Comparison of ENCODE assay signal across 24 cellular contexts in genomic region chr6:84489598-84489997, GRCh38.
"Had no signal": no experiment of that assay in that cellular context is flagged by ENCODE, and none has a peak within 500 bp of the region (broad histone marks: within the 10 kb centered on the region; RNA-seq: fewer than 3 reads in every experiment).

No MANE protein-coding gene starts in this region.

- H3K4me3 Mint-ChIP-seq: dendritic cell treated with granulocyte-macrophage colony-stimulating factor and Interleukin-4, amounts not matched to agents 40 ng/mL and 50 ng/mL, for 4 days; effector memory CD8-positive, alpha-beta T cell; endodermal cell had no signal

- H3K4me3 ChIP-seq: coronary artery, dorsolateral prefrontal cortex, esophagus muscularis mucosa, esophagus squamous epithelium, gastrocnemius medialis, gastroesophageal sphincter, heart left ventricle, heart right ventricle had no signal

- H3K36me3 ChIP-seq: esophagus muscularis mucosa, esophagus squamous epithelium, gastrocnemius medialis, gastroesophageal sphincter, heart left ventricle, heart right ventricle had no signal

- H3K9me3 ChIP-seq: esophagus muscularis mucosa, esophagus squamous epithelium, gastrocnemius medialis, gastroesophageal sphincter, heart right ventricle had no signal

- H3K27me3 ChIP-seq: dorsolateral prefrontal cortex, esophagus muscularis mucosa, esophagus squamous epithelium, foreskin keratinocyte, gastrocnemius medialis, gastroesophageal sphincter, heart left ventricle, heart right ventricle had no signal

- H3K4me1 ChIP-seq: esophagus muscularis mucosa, esophagus squamous epithelium, foreskin keratinocyte, gastrocnemius medialis, gastroesophageal sphincter, heart left ventricle, heart right ventricle had no signal

- DNase-seq: cortex of kidney; dermis blood vessel endothelial cell; dorsolateral prefrontal cortex; effector CD4-positive, alpha-beta T cell; effector CD8-positive, alpha-beta T cell; effector memory CD4-positive, alpha-beta T cell; effector memory CD8-positive, alpha-beta T cell; endodermal cell; erythroblast; esophagus squamous epithelium; foreskin fibroblast; foreskin keratinocyte; foreskin melanocyte; gastrocnemius medialis; glutamatergic neuron; head of caudate nucleus; heart left ventricle; heart right ventricle had no signal

- H3K27ac Mint-ChIP-seq: dendritic cell treated with granulocyte-macrophage colony-stimulating factor and Interleukin-4, amounts not matched to agents 40 ng/mL and 50 ng/mL, for 4 days; effector memory CD8-positive, alpha-beta T cell; endodermal cell had no signal

- ATAC-seq: effector memory CD8-positive, alpha-beta T cell; esophagus mucosa; foreskin keratinocyte; gastrocnemius medialis; gastroesophageal sphincter; heart left ventricle; heart right ventricle had no signal

- H3K27ac ChIP-seq: coronary artery, dorsolateral prefrontal cortex, epithelial cell of prostate, esophagus muscularis mucosa, esophagus squamous epithelium, foreskin keratinocyte, gastrocnemius medialis, gastroesophageal sphincter, heart left ventricle, heart right ventricle had no signal

- H3K27me3 Mint-ChIP-seq: dendritic cell treated with granulocyte-macrophage colony-stimulating factor and Interleukin-4, amounts not matched to agents 40 ng/mL and 50 ng/mL, for 4 days; effector memory CD8-positive, alpha-beta T cell had no signal
